Comparison of ENCODE assay signal across 8 cellular contexts in the genomic region with DNA sequence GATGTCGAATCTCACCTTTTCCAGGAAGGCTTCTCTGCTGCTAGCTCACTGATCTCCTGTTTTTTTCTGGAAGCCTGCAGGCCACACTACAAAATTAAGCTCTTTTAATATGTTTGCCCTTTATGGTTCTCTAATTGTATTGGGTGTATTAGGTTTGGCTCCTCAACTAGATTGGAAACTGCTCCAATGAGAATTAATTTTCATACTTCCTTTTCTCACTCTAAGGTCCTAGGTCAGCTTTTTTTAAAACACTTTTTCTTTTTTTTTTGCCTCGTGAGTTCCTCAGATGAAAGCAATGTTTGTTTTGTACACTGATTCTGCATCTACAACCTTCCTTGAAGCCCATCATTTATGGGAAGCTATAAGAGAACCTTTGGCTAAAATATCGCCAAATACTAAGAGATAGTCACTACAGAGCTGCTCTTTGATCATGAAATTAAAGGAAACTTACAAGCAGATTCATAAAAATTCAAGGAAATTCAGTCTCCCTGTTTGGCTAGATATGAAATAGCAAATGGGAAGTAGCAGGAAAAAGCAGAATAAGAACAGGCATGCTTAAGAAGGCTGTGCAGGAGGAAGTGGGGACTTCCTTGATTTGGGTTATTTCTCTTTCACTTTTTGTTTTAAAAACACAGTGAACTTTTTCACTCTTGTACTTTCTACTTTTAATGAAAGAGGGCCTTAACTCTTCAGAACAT. TPM values are rescaled to one million over a fixed set of nuclear protein-coding genes. Genes with fewer than 3 reads are reported as not detected.
DNase-seq lines count a peak whose midpoint lies in the region; ATAC-seq and TF ChIP-seq lines count a peak whose summit lies in the region.

No MANE protein-coding gene starts in this region.

- intact Hi-C loops in stomach (cut with DNase I; ENCODE audit: low total_unique reads): no loop called here

- no peak for TF ChIP-seq POLR2A in stomach (IDR thresholded peaks at IDR 0.05)

- peaks cover 0 to 11% (median 6%) of the 10 kb centered on the region in 4 donors for H3K4me1 ChIP-seq in stomach

- ATAC-seq in GM21515 (IDR thresholded peaks at IDR 0.05; ENCODE audit: unreplicated experiment): peak; percentile 95
- ATAC-seq in omental fat pad (ENCODE audit: low FRiP score): no peak

- TF ChIP-seq CTCF in GM10266 (IDR thresholded peaks at IDR 0.05; ENCODE audit: control insufficient read depth, insufficient read depth, low read depth, missing control alignments): no peak
- TF ChIP-seq CTCF in choroid plexus epithelial cell (conservative IDR thresholded peaks at IDR 0.05; ENCODE audit: low read depth, low read length): no peak
- TF ChIP-seq CTCF in stomach (IDR thresholded peaks at IDR 0.05): no peak
- no peak for TF ChIP-seq CTCF in omental fat pad (IDR thresholded peaks at IDR 0.05)

- WGBS in stomach, 5 donors: 43 to 60% (median 53%) methylated on average over 3 of the region's 3 CpGs

- TF ChIP-seq EP300 in stomach (IDR thresholded peaks at IDR 0.05): no peak

- H3K9me3 ChIP-seq in stomach: no peaks in the 10 kb centered on the region

- H3K27me3 ChIP-seq in stomach: no peaks in the 10 kb centered on the region

- peak; percentile 60 for DNase-seq in GM10266 (ENCODE audit: extremely low spot score)
- peak; percentile 52 for DNase-seq in Jurkat, Clone E6-1 (ENCODE audit: low read depth, low spot score)
- peak; percentile 12 for DNase-seq in choroid plexus epithelial cell (ENCODE audit: low read depth)
- DNase-seq in stomach: no peak
- no peak for DNase-seq in hepatic stellate cell (ENCODE audit: low spot score)
- DNase-seq in cerebellum (ENCODE audit: low spot score): no peak
- no peak for DNase-seq in omental fat pad (ENCODE audit: low spot score)

- no peaks in the 10 kb centered on the region for H3K36me3 ChIP-seq in stomach

- H3K27ac ChIP-seq in stomach: peak overlapping the region in 4 of 5 donors; percentile 20 to 85 (median 67)

- H3K4me3 ChIP-seq in Jurkat, Clone E6-1 (ENCODE audit: low read length): no peak overlapping the region; the same call in 1 of the 2 replicates
- H3K4me3 ChIP-seq in choroid plexus epithelial cell (ENCODE audit: low read depth, low read length) (no peak overlapping the region), stomach (no peak overlapping the region)

RNA-seq across cellular contexts. Expression of gene FYB1, which starts 55.2 kb away (rescaled TPM):
- 3.7 TPM for polyA plus RNA-seq in Jurkat, Clone E6-1 (2012; ENCODE audit: insufficient read depth, insufficient read length)
- total RNA-seq in stomach: 10 to 100 TPM in 2 of 5 donors, 1 to 10 TPM in 3; 3.5 to 22.9 (median 9.2) TPM
- 1 to 10 TPM; 2.0 to 4.7 (median 2.4) TPM for polyA plus RNA-seq in stomach
- 1.9 TPM for total RNA-seq in cerebellum
- total RNA-seq in omental fat pad: 10 to 100 TPM; 13.2 to 46.2 (median 22.6) TPM

Comparison
In these comparisons a context has a peak if more than half of its experiments do, and no peak if none do; other contexts are left out.
1. DNase-seq: peak in GM10266 (single experiment), Jurkat, Clone E6-1 (single experiment) and choroid plexus epithelial cell (single experiment); none in stomach (single experiment), hepatic stellate cell (single experiment), cerebellum (single experiment) and omental fat pad (single experiment).